ENCODE assay signal across 1 cellular context in genomic region chr11:68340784-68341556, GRCh38.
TF ChIP-seq lines count a peak whose summit lies in the region.

No MANE protein-coding gene starts in this region.

TF ChIP-seq in GM12878, 131 proteins besides CTCF, POLR2A, EP300 and RAD21:
- TF ChIP-seq RELB (IDR thresholded peaks at IDR 0.05; ENCODE audit: low read depth) (peak; percentile 33; the same call in 1 of the 2 replicates), WRNIP1 (IDR thresholded peaks at IDR 0.05; ENCODE audit: borderline replicate concordance, low read depth, low read length) (no peak), DPF2 (IDR thresholded peaks at IDR 0.05) (0 out of 2 replicates have a peak, but pooled peaks have one; percentile 32), SIX5 (IDR thresholded peaks at IDR 0.05; ENCODE audit: low read depth, low read length, severe bottlenecking) (no peak), GATAD2B (conservative IDR thresholded peaks at IDR 0.05; ENCODE audit: low read depth) (no peak), NR2F1 (conservative IDR thresholded peaks at IDR 0.05) (peak; percentile 46), MEF2B (IDR thresholded peaks at IDR 0.05; ENCODE audit: partially characterized antibody, poor library complexity, severe bottlenecking) (peak; percentile 31), SKIL (IDR thresholded peaks at IDR 0.05; ENCODE audit: low read depth, poor library complexity, severe bottlenecking) (peak; percentile 58), IKZF1 (conservative IDR thresholded peaks at IDR 0.05) (peak; percentile 37), NBN (IDR thresholded peaks at IDR 0.05) (no peak; the same call in 1 of the 2 replicates), BHLHE40 (IDR thresholded peaks at IDR 0.05; ENCODE audit: borderline replicate concordance in 1 of 2, low read depth in 2 of 2, low read length in 1 of 2) (peak; percentile 75 to 79), BMI1 (IDR thresholded peaks at IDR 0.05; ENCODE audit: borderline replicate concordance) (no peak), IKZF2 (IDR thresholded peaks at IDR 0.05) (peak in 1 of 2 experiments; percentile 64; a peak in 2 of 4 replicates), CEBPB (IDR thresholded peaks at IDR 0.05; ENCODE audit: borderline replicate concordance in 1 of 2, low read depth in 2 of 2, low read length in 2 of 2) (no peak), ZNF592 (IDR thresholded peaks at IDR 0.05) (no peak), ZNF622 (IDR thresholded peaks at IDR 0.05) (no peak), MLLT1 (IDR thresholded peaks at IDR 0.05) (peak; percentile 80), HCFC1 (IDR thresholded peaks at IDR 0.05; ENCODE audit: low read length) (no peak), RUNX3 (IDR thresholded peaks at IDR 0.05; ENCODE audit: low read length) (peak; percentile 55), ZNF384 (IDR thresholded peaks at IDR 0.05; ENCODE audit: borderline replicate concordance, low read depth, low read length) (peak; percentile 95), BCL11A (IDR thresholded peaks at IDR 0.05; ENCODE audit: low read depth, low read length) (peak; percentile 88; the same call in 1 of the 2 replicates), IRF5 (IDR thresholded peaks at IDR 0.05; ENCODE audit: borderline replicate concordance) (peak; percentile 36; the same call in 1 of the 2 replicates), JUND (IDR thresholded peaks at IDR 0.05; ENCODE audit: low read depth, low read length) (peak; percentile 47; the same call in 1 of the 2 replicates), MTA2 (IDR thresholded peaks at IDR 0.05; ENCODE audit: low read depth) (peak; percentile 98), SREBF1 (IDR thresholded peaks at IDR 0.05; ENCODE audit: low read length) (no peak), PKNOX1 (IDR thresholded peaks at IDR 0.05) (peak; percentile 76), ATF7 (IDR thresholded peaks at IDR 0.05; ENCODE audit: low read depth) (peak; percentile 59), PAX5 (IDR thresholded peaks at IDR 0.05; ENCODE audit: borderline replicate concordance, low read depth, low read length) (no peak), JUNB (IDR thresholded peaks at IDR 0.05) (0 out of 2 replicates have a peak, but pooled peaks have one; percentile 15), ZNF207 (IDR thresholded peaks at IDR 0.05; ENCODE audit: borderline replicate concordance) (no peak), STAT1 (conservative IDR thresholded peaks at IDR 0.05) (no peak), FOXM1 (IDR thresholded peaks at IDR 0.05; ENCODE audit: low read depth, low read length) (0 out of 2 replicates have a peak, but pooled peaks have one; percentile 5)
